8 cellular contexts compared by ENCODE assay signal in genomic region chr15:75809986-75810750, GRCh38. TPM values are rescaled to one million over a fixed set of nuclear protein-coding genes. Genes with fewer than 3 reads are reported as not detected.
DNase-seq lines count a peak whose midpoint lies in the region; ATAC-seq and TF ChIP-seq lines count a peak whose summit lies in the region.

No MANE protein-coding gene starts in this region.

- H3K9me3 ChIP-seq in HAP-1 (no peaks in the 10 kb centered on the region), PC-3 (ENCODE audit: low read length) (no peaks in the 10 kb centered on the region), esophagus squamous epithelium (no peaks in the 10 kb centered on the region)

- H3K9me2 ChIP-seq in PC-3 (replicated peaks; ENCODE audit: low read length) = no peaks in the 10 kb centered on the region

- no peak overlapping the region for H3K9ac ChIP-seq in PC-3 (ENCODE audit: low read length)

- H3K4me1 ChIP-seq in HAP-1 = peaks cover 3% of the 10 kb centered on the region; the same call in 1 of the 2 replicates
- no peaks in the 10 kb centered on the region for H3K4me1 ChIP-seq in PC-3 (ENCODE audit: insufficient read depth, low read length)
- no peaks in the 10 kb centered on the region for H3K4me1 ChIP-seq in esophagus squamous epithelium

- no peaks in the 10 kb centered on the region for H3K4me1 Mint-ChIP-seq in stimulated activated effector memory CD8-positive, alpha-beta T cell treated with anti-CD3 and anti-CD28 coated beads, Interleukin-12 subunit alpha, Interleukin-12 subunit beta, amount 100 ng/mL, for 72 hours

- no peak overlapping the region for H3K27ac ChIP-seq in PC-3 (ENCODE audit: low read length)
- no peak overlapping the region for H3K27ac ChIP-seq in esophagus squamous epithelium

- intact Hi-C loops in PC-3 (cut with micrococcal nuclease) = loop anchor here (1.0 to 5.0 kb wide), 2 partner anchors 112 to 329 kb away; no protein-coding TSS in a partner anchor
- intact Hi-C loops in esophagus squamous epithelium (cut with DNase I) = loop anchor here (10.0 kb wide), 1 partner anchor 325 kb away; no protein-coding TSS in a partner anchor

- no peak overlapping the region for H3K4me3 Mint-ChIP-seq in stimulated activated effector memory CD8-positive, alpha-beta T cell treated with anti-CD3 and anti-CD28 coated beads, Interleukin-12 subunit alpha, Interleukin-12 subunit beta, amount 100 ng/mL, for 72 hours

- no peak overlapping the region for H3K4me2 ChIP-seq in PC-3 (ENCODE audit: low read length)

- H3K9me3 Mint-ChIP-seq in stimulated activated effector memory CD8-positive, alpha-beta T cell treated with anti-CD3 and anti-CD28 coated beads, Interleukin-12 subunit alpha, Interleukin-12 subunit beta, amount 100 ng/mL, for 72 hours = no peaks in the 10 kb centered on the region

- no peaks in the 10 kb centered on the region for H4K20me1 ChIP-seq in PC-3 (ENCODE audit: low read length)

- TF ChIP-seq CTCF in AG10803 (conservative IDR thresholded peaks at IDR 0.05; ENCODE audit: low read length) = peak; percentile 41
- TF ChIP-seq CTCF in PC-3 (conservative IDR thresholded peaks at IDR 0.05; ENCODE audit: low read depth, low read length) = peak; percentile 66
- peak; percentile 20 to 66 (median 40) for TF ChIP-seq CTCF in esophagus squamous epithelium (IDR thresholded peaks at IDR 0.05)

- DNase-seq in AG10803 (ENCODE audit: low read depth) (peak; percentile 17), HAP-1 (ENCODE audit: low spot score in 2 of 2) (peak; percentile 73 to 79), PC-3 (peak; percentile 57), esophagus squamous epithelium (lab: John Stamatoyannopoulos, UW) (no peak), germinal center (ENCODE audit: low spot score) (no peak)
- DNase-seq in stimulated activated effector memory CD8-positive, alpha-beta T cell treated with anti-CD3 and anti-CD28 coated beads, Interleukin-12 subunit alpha, Interleukin-12 subunit beta, amount 100 ng/mL, for 72 hours (ENCODE audit: low spot score in 2 of 2) = no peak
- no peak for DNase-seq in stimulated activated CD4-positive, alpha-beta T cell treated with anti-CD3 and anti-CD28 coated beads, Interleukin-4, amount 100 ng/mL, for 1 hour

- no peaks in the 10 kb centered on the region for H3K79me2 ChIP-seq in PC-3 (ENCODE audit: low read length)

- CTCF ChIA-PET in PC-3 (lab: Charles Lee) = interaction anchor here (0.6 to 1.5 kb wide), 7 partner anchors 9 to 330 kb away, joined by 3 to 13 read pairs (median 4); no protein-coding TSS in a partner anchor

- H3K36me3 Mint-ChIP-seq in stimulated activated effector memory CD8-positive, alpha-beta T cell treated with anti-CD3 and anti-CD28 coated beads, Interleukin-12 subunit alpha, Interleukin-12 subunit beta, amount 100 ng/mL, for 72 hours = no peaks in the 10 kb centered on the region

- H3K36me3 ChIP-seq in HAP-1 (replicated peaks) (no peaks in the 10 kb centered on the region), PC-3 (ENCODE audit: low read depth, low read length) (no peaks in the 10 kb centered on the region), esophagus squamous epithelium (no peaks in the 10 kb centered on the region)

- WGBS in esophagus squamous epithelium, 2 donors = 77 to 80% methylated on average over 7 of the region's 10 CpGs

- POLR2A ChIA-PET in PC-3 (lab: Charles Lee; ENCODE audit: unreplicated experiment) = interaction anchor here (0.6 kb wide), 1 partner anchor 26 kb away, joined by 3 read pairs; no protein-coding TSS in a partner anchor

- no TSS peak for BruUV-seq in PC-3 (replicated peaks; lab: Mats Ljungman, UMichigan)

- no peak overlapping the region for H3K27ac Mint-ChIP-seq in stimulated activated effector memory CD8-positive, alpha-beta T cell treated with anti-CD3 and anti-CD28 coated beads, Interleukin-12 subunit alpha, Interleukin-12 subunit beta, amount 100 ng/mL, for 72 hours

- no peaks in the 10 kb centered on the region for H3F3A ChIP-seq in PC-3 (ENCODE audit: low read length, unreplicated experiment)

- TF ChIP-seq POLR2A in esophagus squamous epithelium (IDR thresholded peaks at IDR 0.05) = no peak

- H2AFZ ChIP-seq in PC-3 (ENCODE audit: low read length) = peak overlapping the region; percentile 37; the same call in 1 of the 2 replicates

- ATAC-seq in PC-3 = peak; percentile 79
- peak; percentile 47 for ATAC-seq in stimulated activated effector memory CD8-positive, alpha-beta T cell treated with anti-CD3 and anti-CD28 coated beads, Interleukin-12 subunit alpha, Interleukin-12 subunit beta, amount 100 ng/mL, for 72 hours
- no peak for ATAC-seq in GM18909 (IDR thresholded peaks at IDR 0.05; ENCODE audit: poor library complexity, unreplicated experiment)

- H3K27me3 ChIP-seq in HAP-1 (ENCODE audit: low read depth) (no peaks in the 10 kb centered on the region), PC-3 (ENCODE audit: low read length) (no peaks in the 10 kb centered on the region), esophagus squamous epithelium (peaks cover 0 to 13% (median 0%) of the 10 kb centered on the region in 4 donors)

- in situ Hi-C loops in HAP-1 (cut with MboI; ENCODE audit: low sequenced_read_pairs) = loop anchor here (10.0 kb wide), 1 partner anchor 335 kb away; no protein-coding TSS in a partner anchor

- H3K4me3 ChIP-seq in AG10803 (ENCODE audit: low read length) (no peak overlapping the region), HAP-1 (no peak overlapping the region), PC-3 (ENCODE audit: low read length) (no peak overlapping the region), esophagus squamous epithelium (no peak overlapping the region)

RNA-seq across cellular contexts. Expression of gene UBE2Q2, which starts 33.1 kb away (rescaled TPM):
- total RNA-seq in PC-3 (2014; rRNA removed) (18.5 and 20.3 TPM in 2 replicates), esophagus squamous epithelium (10 to 100 TPM in 3 of 4 donors, 1 to 10 TPM in 1; 9.1 to 40.2 (median 25.6) TPM)

Comparison
In these comparisons a context has a peak if more than half of its experiments do, and no peak if none do; other contexts are left out.
1. DNase-seq: peak in AG10803 (single experiment), HAP-1 (2 of 2) and PC-3 (single experiment); none in esophagus squamous epithelium (single experiment), stimulated activated effector memory CD8-positive, alpha-beta T cell treated with anti-CD3 and anti-CD28 coated beads, Interleukin-12 subunit alpha, Interleukin-12 subunit beta, amount 100 ng/mL, for 72 hours (0 of 2), germinal center (single experiment) and stimulated activated CD4-positive, alpha-beta T cell treated with anti-CD3 and anti-CD28 coated beads, Interleukin-4, amount 100 ng/mL, for 1 hour (single experiment).
2. Peak in every context shown above with its lines, with median percentiles within 50 percentile points of each other: CTCF ChIP-seq.